In genomic region chr14:88746042-88746441, GRCh38 we compare ENCODE assay signal across 16 cellular contexts. TPM values are rescaled to one million over a fixed set of nuclear protein-coding genes. Genes with fewer than 3 reads are reported as not detected.
A peak's percentile ranks its signal among the peaks of the same experiment; 100 is the strongest.
DNase-seq lines count a peak whose midpoint lies in the region; ATAC-seq and TF ChIP-seq lines count a peak whose summit lies in the region.
"Had no signal": no experiment of that assay in that cellular context is flagged by ENCODE, and none has a peak within 500 bp of the region (broad histone marks: within the 10 kb centered on the region; RNA-seq: fewer than 3 reads in every experiment).

No MANE protein-coding gene starts in this region.

- no peaks in the 10 kb centered on the region for H3K9me3 ChIP-seq in PC-3 (ENCODE audit: low read length)
- H3K9me3 ChIP-seq: BE2C, MG63, SK-N-SH had no signal

- peaks cover 25% of the 10 kb centered on the region for H3K4me1 ChIP-seq in PC-3 (ENCODE audit: insufficient read depth, low read length)

- ATAC-seq in PC-3 (no peak), left colon (peak; percentile 17), GM21423 (IDR thresholded peaks at IDR 0.05; ENCODE audit: unreplicated experiment) (no peak), HG03342 (IDR thresholded peaks at IDR 0.05; ENCODE audit: unreplicated experiment) (no peak)

- no peak overlapping the region for H2AFZ ChIP-seq in PC-3 (ENCODE audit: low read length)

- H3K36me3 ChIP-seq in PC-3 (ENCODE audit: low read depth, low read length), result no peaks in the 10 kb centered on the region
- H3K36me3 ChIP-seq: MG63 had no signal

- CTCF ChIA-PET in PC-3 (lab: Charles Lee), result no interaction called here

- intact Hi-C loops in PC-3 (cut with micrococcal nuclease) (loop anchor here (5.0 to 10.0 kb wide), 2 partner anchors 79 to 119 kb away; no protein-coding TSS in a partner anchor), left colon (cut with DNase I, micrococcal nuclease) (no loop called here)

- DNase-seq in AG08396 (ENCODE audit: low spot score), result peak; percentile 10
- DNase-seq in PC-3, result peak; percentile 28
- peak; percentile 32 for DNase-seq in cerebellar cortex (ENCODE audit: low spot score)
- DNase-seq in left colon, result no peak
- DNase-seq in NCI-H510A treated with DMSO at 0.1 percent for 48 hours (lab: John Stamatoyannopoulos, UW), result no peak
- DNase-seq in NCI-H1092 (lab: John Stamatoyannopoulos, UW), result no peak
- DNase-seq: BE2C, H9, Karpas-422, MG63, NCI-H1417 treated with DMSO at 0.1 percent for 48 hours, NCI-H187, SIG-M5, SK-N-SH had no signal

- H3K4me3 ChIP-seq in PC-3 (ENCODE audit: low read length), result no peak overlapping the region
- H3K4me3 ChIP-seq: MG63 had no signal

- no peak overlapping the region for H3K9ac ChIP-seq in PC-3 (ENCODE audit: low read length)
- H3K9ac ChIP-seq: SK-N-SH had no signal

- BruUV-seq in PC-3 (replicated peaks; lab: Mats Ljungman, UMichigan), result no TSS peak

- no peak overlapping the region for H3K27ac ChIP-seq in PC-3 (ENCODE audit: low read length)

- H3K9me2 ChIP-seq in PC-3 (replicated peaks; ENCODE audit: low read length), result no peaks in the 10 kb centered on the region
- H3K9me2 ChIP-seq: SK-N-SH had no signal

- H3F3A ChIP-seq in PC-3 (ENCODE audit: low read length, unreplicated experiment), result peaks cover 7% of the 10 kb centered on the region

- no peak for TF ChIP-seq CTCF in PC-3 (conservative IDR thresholded peaks at IDR 0.05; ENCODE audit: low read depth, low read length)

- H3K4me2 ChIP-seq in PC-3 (ENCODE audit: low read length), result no peak overlapping the region
- H3K4me2 ChIP-seq: SK-N-SH had no signal

- no peaks in the 10 kb centered on the region for H3K27me3 ChIP-seq in PC-3 (ENCODE audit: low read length)
- H3K27me3 ChIP-seq: BE2C, MG63 had no signal

- no peaks in the 10 kb centered on the region for H3K79me2 ChIP-seq in PC-3 (ENCODE audit: low read length)

- no peaks in the 10 kb centered on the region for H4K20me1 ChIP-seq in PC-3 (ENCODE audit: low read length)

- POLR2A ChIA-PET in PC-3 (lab: Charles Lee; ENCODE audit: unreplicated experiment), result no interaction called here

RNA-seq across cellular contexts. Expression of gene EML5, which starts 46.7 kb away (rescaled TPM):
- total RNA-seq in PC-3 (2014; rRNA removed), result 0.66 and 0.86 TPM in 2 replicates
- under 1 TPM; 0.64 to 0.79 TPM for total RNA-seq in left colon

Comparison
In these comparisons a context has a peak if more than half of its experiments do, and no peak if none do; other contexts are left out.
1. DNase-seq: peak in AG08396 (single experiment), PC-3 (single experiment) and cerebellar cortex (single experiment); none in left colon (0 of 2), NCI-H510A treated with DMSO at 0.1 percent for 48 hours (single experiment) and NCI-H1092 (single experiment).